ENCODE assay signal across 17 cellular contexts in the genomic region with DNA sequence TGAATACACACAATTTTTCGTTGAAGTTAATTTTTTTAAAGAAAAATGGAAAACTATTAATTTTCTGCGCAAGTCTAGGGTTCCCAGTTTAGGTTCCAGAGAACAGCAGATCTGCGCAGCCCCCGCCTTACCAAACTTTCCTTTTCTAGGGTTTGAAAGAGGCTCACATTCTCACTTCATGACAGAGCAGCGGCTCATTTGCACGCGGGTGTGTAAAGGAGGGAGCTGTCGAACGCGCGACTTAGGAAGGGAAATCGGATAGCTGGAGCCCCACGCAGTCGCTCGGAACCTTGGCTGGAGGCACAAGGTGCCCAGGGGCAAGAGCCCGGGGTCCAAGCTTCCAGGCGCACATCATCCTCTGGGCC.
DNase-seq lines count a peak whose midpoint lies in the region; ATAC-seq and TF ChIP-seq lines count a peak whose summit lies in the region.
"Had no signal": no experiment of that assay in that cellular context is flagged by ENCODE, and none has a peak within 500 bp of the region (broad histone marks: within the 10 kb centered on the region; RNA-seq: fewer than 3 reads in every experiment).

No MANE protein-coding gene starts in this region.

- no peak overlapping the region for H3K27ac ChIP-seq in A673 (ENCODE audit: low read depth, low read length, poor library complexity, severe bottlenecking)
- H3K27ac ChIP-seq in iPS-20b (ENCODE audit: low read length), result no peak overlapping the region
- no peak overlapping the region for H3K27ac ChIP-seq in testis
- H3K27ac ChIP-seq in suprapubic skin, result no peak overlapping the region
- H3K27ac ChIP-seq: brain microvascular endothelial cell, GM23248, uterus had no signal

- peaks cover 70% of the 10 kb centered on the region for H3K27me3 ChIP-seq in A673 (replicated peaks; ENCODE audit: insufficient read depth, low read depth, low read length, poor library complexity)
- H3K27me3 ChIP-seq in HAP-1 (ENCODE audit: low read depth), result no peaks in the 10 kb centered on the region
- peaks cover 100% of the 10 kb centered on the region for H3K27me3 ChIP-seq in iPS-20b (ENCODE audit: insufficient read depth, low read length)
- H3K27me3 ChIP-seq in testis, result no peaks in the 10 kb centered on the region
- H3K27me3 ChIP-seq in suprapubic skin, result peaks cover 100% of the 10 kb centered on the region

- no peaks in the 10 kb centered on the region for H3K36me3 ChIP-seq in A673 (ENCODE audit: insufficient read depth, low read length, poor library complexity, severe bottlenecking)
- no peaks in the 10 kb centered on the region for H3K36me3 ChIP-seq in HAP-1 (replicated peaks)
- H3K36me3 ChIP-seq in iPS-20b (ENCODE audit: insufficient read depth, low read depth, low read length), result no peaks in the 10 kb centered on the region
- no peaks in the 10 kb centered on the region for H3K36me3 ChIP-seq in testis (ENCODE audit: low read depth, missing control alignments)
- H3K36me3 ChIP-seq in suprapubic skin, result no peaks in the 10 kb centered on the region
- H3K36me3 ChIP-seq: brain microvascular endothelial cell, uterus had no signal

- in situ Hi-C loops in HAP-1 (cut with MboI; ENCODE audit: low sequenced_read_pairs) (loop anchor here (5.0 kb wide), 1 partner anchor 902 kb away; no protein-coding TSS in a partner anchor), astrocyte of the spinal cord (cut with HindIII; ENCODE audit: low sequenced_read_pairs) (loop anchor here (25.0 kb wide), 1 partner anchor 547 kb away; no protein-coding TSS in a partner anchor)

- DNase-seq in A673 (ENCODE audit: low spot score), result no peak
- peak in 1 of 2 experiments; percentile 33 for DNase-seq in HAP-1 (ENCODE audit: low spot score in 2 of 2)
- DNase-seq in astrocyte of the spinal cord (ENCODE audit: low read depth, low spot score), result no peak
- no peak for DNase-seq in testis
- no peak for DNase-seq in suprapubic skin (ENCODE audit: low spot score in 2 of 2)
- DNase-seq in left ventricle myocardium superior, result no peak
- DNase-seq: activated CD8-positive, alpha-beta memory T cell treated with anti-CD3 and anti-CD28 coated beads, Interleukin-2, amount 10 ng/mL, durations not matched to agents 7 days and 5 days; activated gamma-delta T cell treated with Interleukin-2 at 50 U/mL for 16 hours; AML-193; brain microvascular endothelial cell; effector CD4-positive, alpha-beta T cell; IMR-90; mesenchymal stem cell; uterus had no signal

- TF ChIP-seq POLR2A in testis (IDR thresholded peaks at IDR 0.05) (no peak), suprapubic skin (IDR thresholded peaks at IDR 0.05) (no peak)

- BruUV-seq in A673 (replicated peaks; lab: Mats Ljungman, UMichigan), result no TSS peak

- intact Hi-C loops in A673 (cut with micrococcal nuclease; ENCODE audit: unreplicated experiment) (loop anchor here (5.0 kb wide), 2 partner anchors 732 to 787 kb away; no protein-coding TSS in a partner anchor), testis (cut with DNase I; ENCODE audit: low total_unique reads) (loop anchor here (10.0 kb wide), 1 partner anchor 899 kb away; no protein-coding TSS in a partner anchor), left ventricle myocardium superior (cut with micrococcal nuclease) (loop anchor here (5.0 kb wide), 1 partner anchor 902 kb away; no protein-coding TSS in a partner anchor)

- POLR2A ChIA-PET in A673 (lab: Charles Lee; ENCODE audit: low non-redundant PET), result no interaction called here

- H3K9ac ChIP-seq in iPS-20b (ENCODE audit: low read depth, low read length), result no peak overlapping the region
- H3K9ac ChIP-seq: GM23248 had no signal

- H3K4me1 ChIP-seq in A673 (ENCODE audit: insufficient read depth, low read length, poor library complexity, severe bottlenecking) (peaks cover 6% of the 10 kb centered on the region), HAP-1 (peaks cover 10% of the 10 kb centered on the region), iPS-20b (ENCODE audit: insufficient read depth, low read length) (peaks cover 11% of the 10 kb centered on the region; the same call in 1 of the 2 replicates), testis (peaks cover 4% of the 10 kb centered on the region), suprapubic skin (peaks cover 36% of the 10 kb centered on the region)
- H3K4me1 ChIP-seq: uterus had no signal

- H3K4me3 ChIP-seq in A673 (ENCODE audit: low read depth, low read length, poor library complexity, severe bottlenecking) (peak overlapping the region; percentile 47), HAP-1 (peak overlapping the region; percentile 45), astrocyte of the spinal cord (ENCODE audit: low read depth, low read length) (peak overlapping the region; percentile 56), iPS-20b (ENCODE audit: low read length) (peak overlapping the region; percentile 65; the same call in 1 of the 2 replicates), testis (no peak overlapping the region), suprapubic skin (no peak overlapping the region)
- H3K4me3 ChIP-seq: GM23248, uterus had no signal

- TF ChIP-seq CTCF in A673 (conservative IDR thresholded peaks at IDR 0.05; ENCODE audit: low read depth, low read length) (no peak), astrocyte of the spinal cord (IDR thresholded peaks at IDR 0.05; ENCODE audit: low read depth, low read length) (no peak), testis (IDR thresholded peaks at IDR 0.05) (no peak), suprapubic skin (IDR thresholded peaks at IDR 0.05) (no peak)

- H3K9me3 ChIP-seq in A673 (ENCODE audit: low read depth, low read length, poor library complexity, severe bottlenecking) (no peaks in the 10 kb centered on the region), HAP-1 (no peaks in the 10 kb centered on the region), iPS-20b (ENCODE audit: insufficient read depth, low read depth, low read length) (0 out of 2 replicates have a peak, but pooled peaks cover 5% of the 10 kb centered on the region), testis (no peaks in the 10 kb centered on the region), suprapubic skin (no peaks in the 10 kb centered on the region)
- H3K9me3 ChIP-seq: uterus had no signal

- 6 to 18% methylated on average over 12 to 17 of the region's 17 CpGs for WGBS in testis, 2 donors
- WGBS in suprapubic skin, result 14% methylated on average over 17 of the region's 17 CpGs

- no peak for TF ChIP-seq EP300 in suprapubic skin (IDR thresholded peaks at IDR 0.05)

- CTCF ChIA-PET in A673 (lab: Charles Lee), result interaction anchor here (0.7 kb wide), 1 partner anchor 87 kb away, joined by 13 read pairs; no protein-coding TSS in a partner anchor

- ATAC-seq in GM21390 (IDR thresholded peaks at IDR 0.05; ENCODE audit: unreplicated experiment) (no peak), left ventricle myocardium superior (no peak)
- ATAC-seq: activated CD8-positive, alpha-beta memory T cell treated with anti-CD3 and anti-CD28 coated beads, Interleukin-2, amount 10 ng/mL, durations not matched to agents 7 days and 5 days had no signal

Comparison
In these comparisons a context has a peak if more than half of its experiments do, and no peak if none do; other contexts are left out.
1. H3K4me3 ChIP-seq: peak in A673 (single experiment), HAP-1 (single experiment), astrocyte of the spinal cord (single experiment) and iPS-20b (single experiment); none in testis (0 of 2) and suprapubic skin (single experiment).